In genomic region chr5:80194470-80194869, GRCh38 we compare ENCODE assay signal across 16 cellular contexts.
A peak's percentile ranks its signal among the peaks of the same experiment; 100 is the strongest.
DNase-seq lines count a peak whose midpoint lies in the region; ATAC-seq and TF ChIP-seq lines count a peak whose summit lies in the region.
"Had no signal": no experiment of that assay in that cellular context is flagged by ENCODE, and none has a peak within 500 bp of the region (broad histone marks: within the 10 kb centered on the region; RNA-seq: fewer than 3 reads in every experiment).

No MANE protein-coding gene starts in this region.

- H4K20me1 ChIP-seq in GM23338 (replicated peaks; ENCODE audit: insufficient read depth) = peaks cover 26% of the 10 kb centered on the region

- H3K36me3 ChIP-seq in CD4-positive, CD25-positive, alpha-beta regulatory T cell (ENCODE audit: control insufficient read depth, insufficient read depth, low read length) = peaks cover 12% of the 10 kb centered on the region
- H3K36me3 ChIP-seq in GM23338 (ENCODE audit: insufficient read depth) = peaks cover 4% of the 10 kb centered on the region; the same call in 1 of the 2 replicates
- peaks cover 0 to 19% (median 0%) of the 10 kb centered on the region in 3 experiments for H3K36me3 ChIP-seq in naive thymus-derived CD4-positive, alpha-beta T cell (ENCODE audit: control insufficient read depth in 2 of 3, insufficient read depth in 3 of 3, low read length in 3 of 3)
- no peaks in the 10 kb centered on the region for H3K36me3 ChIP-seq in colonic mucosa
- H3K36me3 ChIP-seq: brain microvascular endothelial cell, right lobe of liver had no signal

- peaks cover 3% of the 10 kb centered on the region for H3K27me3 Mint-ChIP-seq in CD4-positive, CD25-positive, alpha-beta regulatory T cell
- H3K27me3 Mint-ChIP-seq in GM23338 (ENCODE audit: insufficient read depth, low read depth, poor library complexity) (peaks cover 13% of the 10 kb centered on the region), Calu3 (ENCODE audit: unreplicated experiment) (no peaks in the 10 kb centered on the region)
- no peaks in the 10 kb centered on the region for H3K27me3 Mint-ChIP-seq in activated CD8-positive, alpha-beta T cell treated with anti-CD3 and anti-CD28 coated beads, Interleukin-2, amount 10 ng/mL, durations not matched to agents 7 days and 5 days (ENCODE audit: low read depth)
- H3K27me3 Mint-ChIP-seq in naive thymus-derived CD4-positive, alpha-beta T cell = no peaks in the 10 kb centered on the region
- H3K27me3 Mint-ChIP-seq: naive B cell had no signal

- peaks cover 100% of the 10 kb centered on the region for H3K79me2 ChIP-seq in GM23338 (replicated peaks; ENCODE audit: insufficient read depth)

- peak overlapping the region; percentile 51 for H3K27ac ChIP-seq in CD4-positive, CD25-positive, alpha-beta regulatory T cell (ENCODE audit: insufficient read depth, low read length, poor library complexity, severe bottlenecking)
- H3K27ac ChIP-seq in GM23338 (ENCODE audit: low read depth) (peak overlapping the region; percentile 56; the same call in 1 of the 2 replicates), colonic mucosa (no peak overlapping the region)
- H3K27ac ChIP-seq in naive thymus-derived CD4-positive, alpha-beta T cell (ENCODE audit: low read depth, low read length) = peak overlapping the region; percentile 79
- H3K27ac ChIP-seq: brain microvascular endothelial cell had no signal

- H3K4me3 ChIP-seq in CD4-positive, CD25-positive, alpha-beta regulatory T cell (ENCODE audit: low read depth, low read length) = peak overlapping the region; percentile 68
- H3K4me3 ChIP-seq in GM23338 (no peak overlapping the region), colonic mucosa (no peak overlapping the region)
- H3K4me3 ChIP-seq in naive thymus-derived CD4-positive, alpha-beta T cell (ENCODE audit: low read length) = no peak overlapping the region
- H3K4me3 ChIP-seq: Peyer's patch, right lobe of liver had no signal

- TF ChIP-seq CTCF in GM23338 (conservative IDR thresholded peaks at IDR 0.05; ENCODE audit: low read depth in 2 of 2) (no peak), Calu3 (IDR thresholded peaks at IDR 0.05; ENCODE audit: unreplicated experiment) (no peak), colonic mucosa (IDR thresholded peaks at IDR 0.05) (no peak)

- POLR2A ChIA-PET in activated CD8-positive, alpha-beta T cell treated with anti-CD3 and anti-CD28 coated beads, Interleukin-2, amount 10 ng/mL, durations not matched to agents 7 days and 5 days (lab: Charles Lee) = interaction anchor here (0.6 to 9.1 kb wide), 5 partner anchors 9 to 60 kb away, joined by 3 to 78 read pairs (median 5); partner anchors contain the start of gene SERINC5
- POLR2A ChIA-PET in naive thymus-derived CD4-positive, alpha-beta T cell (lab: Charles Lee) = interaction anchor here (0.8 to 10.2 kb wide), 11 partner anchors 11 to 104 kb away, joined by 3 to 115 read pairs (median 9); partner anchors contain the start of gene SERINC5

- no peaks in the 10 kb centered on the region for H3K9me3 ChIP-seq in CD4-positive, CD25-positive, alpha-beta regulatory T cell (ENCODE audit: control insufficient read depth in 2 of 2, low read length in 2 of 2)
- no peaks in the 10 kb centered on the region for H3K9me3 ChIP-seq in naive thymus-derived CD4-positive, alpha-beta T cell (ENCODE audit: control insufficient read depth in 2 of 3, low read length in 3 of 3)
- no peaks in the 10 kb centered on the region for H3K9me3 ChIP-seq in colonic mucosa
- H3K9me3 ChIP-seq: Peyer's patch, right lobe of liver had no signal

- no peak overlapping the region for H2AFZ ChIP-seq in GM23338

- CTCF ChIA-PET in activated CD8-positive, alpha-beta T cell treated with anti-CD3 and anti-CD28 coated beads, Interleukin-2, amount 10 ng/mL, durations not matched to agents 7 days and 5 days (lab: Charles Lee) = interaction anchor here (1.3 to 5.3 kb wide), 9 partner anchors 9 to 103 kb away, joined by 4 to 42 read pairs (median 11); partner anchors contain the start of gene SERINC5
- CTCF ChIA-PET in naive thymus-derived CD4-positive, alpha-beta T cell (lab: Charles Lee) = interaction anchor here (1.1 to 3.1 kb wide), 5 partner anchors 13 to 103 kb away, joined by 3 to 9 read pairs (median 6); no protein-coding TSS in a partner anchor
- CTCF ChIA-PET in Calu3 (lab: Charles Lee) = interaction anchor here (2.2 kb wide), 1 partner anchor 113 kb away, joined by 6 read pairs; no protein-coding TSS in a partner anchor

- H3K9ac ChIP-seq in colonic mucosa (ENCODE audit: low read depth in 2 of 2, low read length in 2 of 2) = no peak overlapping the region

- H3F3A ChIP-seq in GM23338 (replicated peaks; ENCODE audit: low read depth) = peaks cover 22% of the 10 kb centered on the region

- H3K4me1 Mint-ChIP-seq in CD4-positive, CD25-positive, alpha-beta regulatory T cell = peaks cover 25 to 90% (median 68%) of the 10 kb centered on the region in 4 donors
- peaks cover 59% of the 10 kb centered on the region for H3K4me1 Mint-ChIP-seq in GM23338
- peaks cover 73% of the 10 kb centered on the region for H3K4me1 Mint-ChIP-seq in activated CD8-positive, alpha-beta T cell treated with anti-CD3 and anti-CD28 coated beads, Interleukin-2, amount 10 ng/mL, durations not matched to agents 7 days and 5 days (ENCODE audit: low read depth)
- H3K4me1 Mint-ChIP-seq in naive thymus-derived CD4-positive, alpha-beta T cell = peaks cover 62 to 97% (median 89%) of the 10 kb centered on the region in 7 donors
- H3K4me1 Mint-ChIP-seq in Calu3 (ENCODE audit: low read depth, unreplicated experiment) = peaks cover 21% of the 10 kb centered on the region

- H3K4me3 Mint-ChIP-seq in CD4-positive, CD25-positive, alpha-beta regulatory T cell = peak overlapping the region in 2 of 4 donors; percentile 43 to 71
- H3K4me3 Mint-ChIP-seq in GM23338 (no peak overlapping the region), Calu3 (ENCODE audit: low read depth, unreplicated experiment) (no peak overlapping the region)
- peak overlapping the region; percentile 64 for H3K4me3 Mint-ChIP-seq in activated CD8-positive, alpha-beta T cell treated with anti-CD3 and anti-CD28 coated beads, Interleukin-2, amount 10 ng/mL, durations not matched to agents 7 days and 5 days
- peak overlapping the region; percentile 79 to 96 (median 85) for H3K4me3 Mint-ChIP-seq in naive thymus-derived CD4-positive, alpha-beta T cell
- H3K4me3 Mint-ChIP-seq: CD14-positive monocyte, naive B cell had no signal

- peaks cover 34% of the 10 kb centered on the region for H3K36me3 Mint-ChIP-seq in CD4-positive, CD25-positive, alpha-beta regulatory T cell
- peaks cover 11% of the 10 kb centered on the region for H3K36me3 Mint-ChIP-seq in GM23338 (ENCODE audit: low read depth)
- peaks cover 57% of the 10 kb centered on the region for H3K36me3 Mint-ChIP-seq in activated CD8-positive, alpha-beta T cell treated with anti-CD3 and anti-CD28 coated beads, Interleukin-2, amount 10 ng/mL, durations not matched to agents 7 days and 5 days (ENCODE audit: low read depth)
- H3K36me3 Mint-ChIP-seq in naive thymus-derived CD4-positive, alpha-beta T cell = peaks cover 10 to 38% (median 20%) of the 10 kb centered on the region in 5 donors
- no peaks in the 10 kb centered on the region for H3K36me3 Mint-ChIP-seq in Calu3 (ENCODE audit: insufficient read depth, unreplicated experiment)

- peak overlapping the region; percentile 94 to 99 (median 96) for H3K27ac Mint-ChIP-seq in CD4-positive, CD25-positive, alpha-beta regulatory T cell
- H3K27ac Mint-ChIP-seq in GM23338 (no peak overlapping the region), Calu3 (ENCODE audit: unreplicated experiment) (no peak overlapping the region)
- peak overlapping the region; percentile 94 for H3K27ac Mint-ChIP-seq in activated CD8-positive, alpha-beta T cell treated with anti-CD3 and anti-CD28 coated beads, Interleukin-2, amount 10 ng/mL, durations not matched to agents 7 days and 5 days
- peak overlapping the region; percentile 87 to 99 (median 95) for H3K27ac Mint-ChIP-seq in naive thymus-derived CD4-positive, alpha-beta T cell
- H3K27ac Mint-ChIP-seq: CD14-positive monocyte had no signal

- DNase-seq in CD4-positive, CD25-positive, alpha-beta regulatory T cell = peak in 1 of 3 donors; percentile 69
- no peak for DNase-seq in GM23338 (ENCODE audit: low spot score)
- peak; percentile 46 for DNase-seq in activated CD8-positive, alpha-beta T cell treated with anti-CD3 and anti-CD28 coated beads, Interleukin-2, amount 10 ng/mL, durations not matched to agents 7 days and 5 days
- DNase-seq in naive thymus-derived CD4-positive, alpha-beta T cell = no peak
- no peak for DNase-seq in NCI-H2081 treated with DMSO at 0.1 percent for 48 hours (lab: John Stamatoyannopoulos, UW)
- DNase-seq in Calu3 = no peak
- no peak for DNase-seq in colonic mucosa
- DNase-seq in cerebellar cortex (ENCODE audit: low spot score) = no peak
- DNase-seq: brain microvascular endothelial cell, GF-D8, H7, kidney glomerular epithelial cell, naive B cell, Peyer's patch, right lobe of liver had no signal

- peak in 1 of 2 donors; percentile 32 for ATAC-seq in CD4-positive, CD25-positive, alpha-beta regulatory T cell (ENCODE audit: low read depth in 2 of 2)
- no peak for ATAC-seq in GM23338
- ATAC-seq in activated CD8-positive, alpha-beta T cell treated with anti-CD3 and anti-CD28 coated beads, Interleukin-2, amount 10 ng/mL, durations not matched to agents 7 days and 5 days = peak; percentile 14
- ATAC-seq in naive thymus-derived CD4-positive, alpha-beta T cell = no peak

- BruUV-seq in Calu3 (replicated peaks; lab: Mats Ljungman, UMichigan) = no TSS peak

- H3K9me2 ChIP-seq in GM23338 (ENCODE audit: insufficient read depth) = no peaks in the 10 kb centered on the region

- no peaks in the 10 kb centered on the region for H3K9me3 Mint-ChIP-seq in CD4-positive, CD25-positive, alpha-beta regulatory T cell
- H3K9me3 Mint-ChIP-seq in GM23338 (no peaks in the 10 kb centered on the region), Calu3 (ENCODE audit: low read depth, unreplicated experiment) (no peaks in the 10 kb centered on the region)
- H3K9me3 Mint-ChIP-seq in activated CD8-positive, alpha-beta T cell treated with anti-CD3 and anti-CD28 coated beads, Interleukin-2, amount 10 ng/mL, durations not matched to agents 7 days and 5 days (ENCODE audit: insufficient read depth) = no peaks in the 10 kb centered on the region
- no peaks in the 10 kb centered on the region for H3K9me3 Mint-ChIP-seq in naive thymus-derived CD4-positive, alpha-beta T cell
- H3K9me3 Mint-ChIP-seq: CD14-positive monocyte, naive B cell had no signal

- peak overlapping the region; percentile 61 for H3K4me2 ChIP-seq in GM23338

- peaks cover 50% of the 10 kb centered on the region for H3K4me1 ChIP-seq in CD4-positive, CD25-positive, alpha-beta regulatory T cell (ENCODE audit: control insufficient read depth, insufficient read depth, low read length, poor library complexity, severe bottlenecking)
- peaks cover 68% of the 10 kb centered on the region for H3K4me1 ChIP-seq in GM23338 (ENCODE audit: insufficient read depth)
- H3K4me1 ChIP-seq in naive thymus-derived CD4-positive, alpha-beta T cell (ENCODE audit: control insufficient read depth in 2 of 2, insufficient read depth in 2 of 2, low read length in 2 of 2) = peaks cover 54 to 87% of the 10 kb centered on the region in 2 donors
- H3K4me1 ChIP-seq in colonic mucosa = no peaks in the 10 kb centered on the region

- intact Hi-C loops in naive thymus-derived CD4-positive, alpha-beta T cell (cut with micrococcal nuclease) = loop anchor here (5.0 to 10.0 kb wide), 7 partner anchors 33 to 682 kb away; partner anchors contain the start of genes HOMER1 (in 2 of the 2), MTX3 (in 1 of the 2), TENT2 (in 1 of the 2) and ZFYVE16 (in 1 of the 2)
- intact Hi-C loops in Calu3 (cut with micrococcal nuclease; ENCODE audit: unreplicated experiment) (no loop called here), colonic mucosa (cut with DNase I) (no loop called here)

- H3K27me3 ChIP-seq in CD4-positive, CD25-positive, alpha-beta regulatory T cell (ENCODE audit: control insufficient read depth, insufficient read depth, low read length) = no peaks in the 10 kb centered on the region
- H3K27me3 ChIP-seq in GM23338 (ENCODE audit: insufficient read depth) (no peaks in the 10 kb centered on the region), colonic mucosa (no peaks in the 10 kb centered on the region)
- no peaks in the 10 kb centered on the region for H3K27me3 ChIP-seq in naive thymus-derived CD4-positive, alpha-beta T cell (ENCODE audit: control insufficient read depth in 2 of 2, insufficient read depth in 2 of 2, low read length in 2 of 2)
- H3K27me3 ChIP-seq: brain microvascular endothelial cell, Peyer's patch, right lobe of liver had no signal

Comparison
In these comparisons a context has a peak if more than half of its experiments do, and no peak if none do; other contexts are left out.
1. H3K27ac Mint-ChIP-seq: peak in CD4-positive, CD25-positive, alpha-beta regulatory T cell (3 of 3), activated CD8-positive, alpha-beta T cell treated with anti-CD3 and anti-CD28 coated beads, Interleukin-2, amount 10 ng/mL, durations not matched to agents 7 days and 5 days (single experiment) and naive thymus-derived CD4-positive, alpha-beta T cell (9 of 9); none in GM23338 (single experiment) and Calu3 (single experiment).
2. H3K4me3 Mint-ChIP-seq: peak in activated CD8-positive, alpha-beta T cell treated with anti-CD3 and anti-CD28 coated beads, Interleukin-2, amount 10 ng/mL, durations not matched to agents 7 days and 5 days (single experiment) and naive thymus-derived CD4-positive, alpha-beta T cell (10 of 10); none in GM23338 (single experiment) and Calu3 (single experiment).
3. intact Hi-C loops: an anchor here in naive thymus-derived CD4-positive, alpha-beta T cell (5.0 to 10.0 kb wide); none called in Calu3 and colonic mucosa.